19 cellular contexts compared by ENCODE assay signal in genomic region chr4:7788193-7788592, GRCh38.
DNase-seq lines count a peak whose midpoint lies in the region; ATAC-seq and TF ChIP-seq lines count a peak whose summit lies in the region.
"Had no signal": no experiment of that assay in that cellular context is flagged by ENCODE, and none has a peak within 500 bp of the region (broad histone marks: within the 10 kb centered on the region; RNA-seq: fewer than 3 reads in every experiment).

No MANE protein-coding gene starts in this region.

- peaks cover 26% of the 10 kb centered on the region for H3K36me3 Mint-ChIP-seq in endodermal cell (ENCODE audit: low read depth)
- H3K36me3 Mint-ChIP-seq: IgD-negative memory B cell had no signal

- no peak overlapping the region for H3K27ac Mint-ChIP-seq in endodermal cell
- H3K27ac Mint-ChIP-seq: CD4-positive, CD25-positive, alpha-beta regulatory T cell; IgD-negative memory B cell had no signal

- H3K4me3 ChIP-seq in H7 (ENCODE audit: insufficient read depth, low read depth, low read length) = no peak overlapping the region
- no peak overlapping the region for H3K4me3 ChIP-seq in RWPE2 (ENCODE audit: severe bottlenecking)
- H3K4me3 ChIP-seq in endodermal cell (ENCODE audit: low read length) = no peak overlapping the region
- no peak overlapping the region for H3K4me3 ChIP-seq in spleen
- H3K4me3 ChIP-seq: Peyer's patch, SJSA1 had no signal

- no peaks in the 10 kb centered on the region for H3K4me1 Mint-ChIP-seq in endodermal cell

- intact Hi-C loops in spleen (cut with DNase I; ENCODE audit: low total_unique reads) = no loop called here

- H3K9me3 ChIP-seq in RWPE2 (ENCODE audit: severe bottlenecking) = no peaks in the 10 kb centered on the region
- H3K9me3 ChIP-seq in endodermal cell (ENCODE audit: control insufficient read depth, low read length) = no peaks in the 10 kb centered on the region
- H3K9me3 ChIP-seq in spleen = no peaks in the 10 kb centered on the region
- H3K9me3 ChIP-seq: Peyer's patch, SJSA1 had no signal

- H3K9me3 Mint-ChIP-seq in endodermal cell = no peaks in the 10 kb centered on the region
- H3K9me3 Mint-ChIP-seq: CD4-positive, CD25-positive, alpha-beta regulatory T cell had no signal

- ATAC-seq in RWPE2 (ENCODE audit: low read depth) = no peak
- ATAC-seq: HCT116 had no signal

- H3K36me3 ChIP-seq in H7 (replicated peaks; ENCODE audit: control insufficient read depth, insufficient read depth, low read length) (peaks cover 2% of the 10 kb centered on the region), RWPE2 (ENCODE audit: low read depth) (peaks cover 61% of the 10 kb centered on the region), endodermal cell (ENCODE audit: control insufficient read depth, insufficient read depth, low read length) (peaks cover 48% of the 10 kb centered on the region), spleen (peaks cover 0 to 44% (median 3%) of the 10 kb centered on the region in 6 donors)

- peak; percentile 75 for DNase-seq in H7
- peak; percentile 23 for DNase-seq in RWPE2 (ENCODE audit: low spot score)
- no peak for DNase-seq in endodermal cell
- DNase-seq in spleen = peak; percentile 54
- DNase-seq in activated CD4-positive, alpha-beta T cell treated with anti-CD3 and anti-CD28 coated beads for 4 hours = no peak
- DNase-seq in stimulated activated CD4-positive, alpha-beta T cell treated with anti-CD3 and anti-CD28 coated beads, Interleukin-1b, Interleukin-23, amount 100 ng/mL, for 48 hours = no peak
- DNase-seq in amniotic stem cell (lab: John Stamatoyannopoulos, UW) = no peak
- DNase-seq: CD4-positive, CD25-positive, alpha-beta regulatory T cell; EL; GF-D8; Karpas-422; NCI-H1694 treated with DMSO at 0.1 percent for 48 hours; NCI-H2081 treated with DMSO at 0.1 percent for 48 hours; NCI-H446; NCI-H526; Peyer's patch had no signal

- 94 to 96% methylated on average over 9 to 14 of the region's 17 CpGs for WGBS in endodermal cell (ENCODE audit: insufficient coverage in 1 of 2, insufficient read length in 1 of 2), 2 experiments
- 92 to 98% (median 93%) methylated on average over 17 of the region's 17 CpGs for WGBS in spleen, 5 donors

- H3K27me3 ChIP-seq in H7 (ENCODE audit: control insufficient read depth, insufficient read depth, low read length) (no peaks in the 10 kb centered on the region), RWPE2 (ENCODE audit: insufficient read depth, poor library complexity, severe bottlenecking) (no peaks in the 10 kb centered on the region), endodermal cell (ENCODE audit: control insufficient read depth, insufficient read depth, low read length, poor library complexity, severe bottlenecking) (no peaks in the 10 kb centered on the region), spleen (replicated peaks in 1 of 7) (no peaks in the 10 kb centered on the region)
- H3K27me3 ChIP-seq: Peyer's patch, SJSA1 had no signal

- no peak overlapping the region for H3K27ac ChIP-seq in RWPE2 (ENCODE audit: poor library complexity, severe bottlenecking)
- H3K27ac ChIP-seq in endodermal cell (ENCODE audit: low read depth, low read length) = no peak overlapping the region
- H3K27ac ChIP-seq in spleen = no peak overlapping the region
- H3K27ac ChIP-seq: SJSA1 had no signal

- TF ChIP-seq POLR2A in spleen (IDR thresholded peaks at IDR 0.05) = no peak

- no peaks in the 10 kb centered on the region for H3K4me1 ChIP-seq in RWPE2 (ENCODE audit: insufficient read depth, poor library complexity, severe bottlenecking)
- H3K4me1 ChIP-seq in endodermal cell (ENCODE audit: control insufficient read depth, insufficient read depth, low read length) = no peaks in the 10 kb centered on the region
- H3K4me1 ChIP-seq in spleen = peaks cover 0 to 7% (median 0%) of the 10 kb centered on the region in 6 donors
- H3K4me1 ChIP-seq: Peyer's patch, SJSA1 had no signal

- no peaks in the 10 kb centered on the region for H3K27me3 Mint-ChIP-seq in endodermal cell (ENCODE audit: insufficient read depth)
- H3K27me3 Mint-ChIP-seq: CD4-positive, CD25-positive, alpha-beta regulatory T cell had no signal

- TF ChIP-seq CTCF in RWPE2 (IDR thresholded peaks at IDR 0.05; ENCODE audit: poor library complexity, severe bottlenecking) (no peak), endodermal cell (conservative IDR thresholded peaks at IDR 0.05) (peak; percentile 13), spleen (IDR thresholded peaks at IDR 0.05 in 8 of 11, conservative IDR thresholded peaks at IDR 0.05 in 3 of 11) (no peak)

- no peak overlapping the region for H3K9ac ChIP-seq in endodermal cell (ENCODE audit: extremely low read depth, low read length, poor library complexity, severe bottlenecking)

- no peak overlapping the region for H3K4me3 Mint-ChIP-seq in endodermal cell
- H3K4me3 Mint-ChIP-seq: CD4-positive, CD25-positive, alpha-beta regulatory T cell; IgD-negative memory B cell had no signal

Comparison
In these comparisons a context has a peak if more than half of its experiments do, and no peak if none do; other contexts are left out.
1. DNase-seq: peak in H7 (single experiment), RWPE2 (single experiment) and spleen (single experiment); none in endodermal cell (single experiment), activated CD4-positive, alpha-beta T cell treated with anti-CD3 and anti-CD28 coated beads for 4 hours (0 of 2), stimulated activated CD4-positive, alpha-beta T cell treated with anti-CD3 and anti-CD28 coated beads, Interleukin-1b, Interleukin-23, amount 100 ng/mL, for 48 hours (single experiment) and amniotic stem cell (single experiment).